ENCODE assay signal across 1 cellular context in genomic region chr12:55996715-55997534, GRCh38.
A peak's percentile ranks its signal among the peaks of the same experiment; 100 is the strongest.
TF ChIP-seq lines count a peak whose summit lies in the region.

Gene SUOX (plus strand): TSS chr12:55997276. CDS start chr12:56002222, 4,946 bp downstream.

TF ChIP-seq in HepG2, 621 proteins besides CTCF, POLR2A, EP300 and RAD21 (continued from another document and continues in another):
- no peak for TF ChIP-seq ZNF318 (CRISPR knock-in tag; IDR thresholded peaks at IDR 0.05)
- TF ChIP-seq SALL2 (CRISPR knock-in tag; IDR thresholded peaks at IDR 0.05) = 0 out of 2 replicates have a peak, but pooled peaks have one; percentile 15
- TF ChIP-seq HMGXB4 (CRISPR knock-in tag; IDR thresholded peaks at IDR 0.05; ENCODE audit: borderline replicate concordance in 1 of 2, low read depth in 1 of 2) = peak; percentile 38 to 62; a peak in 1 of 4 replicates
- TF ChIP-seq ZNF12 (CRISPR knock-in tag; IDR thresholded peaks at IDR 0.05) = 0 out of 2 replicates have a peak, but pooled peaks have one; percentile 27
- no peak for TF ChIP-seq TEF (CRISPR knock-in tag; IDR thresholded peaks at IDR 0.05)
- TF ChIP-seq ZNF792 (CRISPR knock-in tag; IDR thresholded peaks at IDR 0.05) = peak; percentile 70; the same call in 1 of the 2 replicates
- no peak for TF ChIP-seq NRL (CRISPR knock-in tag; IDR thresholded peaks at IDR 0.05; ENCODE audit: borderline replicate concordance)
- no peak for TF ChIP-seq ZNF564 (CRISPR knock-in tag; IDR thresholded peaks at IDR 0.05)
- no peak for TF ChIP-seq ZNF747 (CRISPR knock-in tag; IDR thresholded peaks at IDR 0.05; ENCODE audit: borderline replicate concordance)
- TF ChIP-seq MAX (IDR thresholded peaks at IDR 0.05) = peak; percentile 31; the same call in 1 of the 2 replicates
- TF ChIP-seq HNF1A (IDR thresholded peaks at IDR 0.05; ENCODE audit: low read depth) = peak; percentile 36; the same call in 1 of the 2 replicates
- TF ChIP-seq HNF1A (CRISPR knock-in tag; IDR thresholded peaks at IDR 0.05; ENCODE audit: borderline replicate concordance) = no peak
- no peak for TF ChIP-seq HOXD1 (CRISPR knock-in tag; IDR thresholded peaks at IDR 0.05)
- TF ChIP-seq ZFP90 (CRISPR knock-in tag; IDR thresholded peaks at IDR 0.05; ENCODE audit: borderline replicate concordance) = peak; percentile 79
- TF ChIP-seq GMEB1 (CRISPR knock-in tag; IDR thresholded peaks at IDR 0.05; ENCODE audit: borderline replicate concordance) = peak; percentile 61; the same call in 1 of the 2 replicates
- no peak for TF ChIP-seq ZBTB26 (CRISPR knock-in tag; IDR thresholded peaks at IDR 0.05; ENCODE audit: borderline replicate concordance)
- no peak for TF ChIP-seq ZNF468 (CRISPR knock-in tag; IDR thresholded peaks at IDR 0.05)
- TF ChIP-seq ZNF446 (CRISPR knock-in tag; IDR thresholded peaks at IDR 0.05) = no peak
- 0 out of 2 replicates have a peak, but pooled peaks have one; percentile 65 for TF ChIP-seq ZNF230 (CRISPR knock-in tag; IDR thresholded peaks at IDR 0.05)
- TF ChIP-seq KAT2B (IDR thresholded peaks at IDR 0.05; ENCODE audit: borderline replicate concordance, low read depth, low read length) = no peak
- no peak for TF ChIP-seq ZNF547 (CRISPR knock-in tag; IDR thresholded peaks at IDR 0.05)
- no peak for TF ChIP-seq SOX6 (IDR thresholded peaks at IDR 0.05)
- TF ChIP-seq SOX6 (CRISPR knock-in tag; IDR thresholded peaks at IDR 0.05) = peak; percentile 30
- TF ChIP-seq ZBTB7B (CRISPR knock-in tag; IDR thresholded peaks at IDR 0.05) = peak; percentile 41; the same call in 1 of the 2 replicates
- no peak for TF ChIP-seq SNRNP70 (IDR thresholded peaks at IDR 0.05; ENCODE audit: low read depth, low read length)
- TF ChIP-seq TEAD2 (CRISPR knock-in tag; IDR thresholded peaks at IDR 0.05) = no peak
- TF ChIP-seq ELF1 (CRISPR knock-in tag; IDR thresholded peaks at IDR 0.05) = peak; percentile 28
- TF ChIP-seq ARID2 (CRISPR knock-in tag; IDR thresholded peaks at IDR 0.05; ENCODE audit: borderline replicate concordance) = 0 out of 2 replicates have a peak, but pooled peaks have one; percentile 44
- no peak for TF ChIP-seq ZSCAN22 (CRISPR knock-in tag; IDR thresholded peaks at IDR 0.05)
- TF ChIP-seq CCAR2 (optimal IDR thresholded peaks at IDR 0.05; ENCODE audit: low read depth, low read length) = no peak
- no peak for TF ChIP-seq GABPA (IDR thresholded peaks at IDR 0.05; ENCODE audit: low read depth, low read length)
- TF ChIP-seq GABPA (CRISPR knock-in tag; IDR thresholded peaks at IDR 0.05; ENCODE audit: low read depth) = peak; percentile 65
- TF ChIP-seq POLR2AphosphoS5 (IDR thresholded peaks at IDR 0.05; ENCODE audit: low read depth, low read length) = peak; percentile 80
- TF ChIP-seq NFATC3 (CRISPR knock-in tag; IDR thresholded peaks at IDR 0.05) = no peak; the same call in 1 of the 2 replicates
- TF ChIP-seq E2F2 (CRISPR knock-in tag; IDR thresholded peaks at IDR 0.05; ENCODE audit: borderline replicate concordance) = no peak
- no peak for TF ChIP-seq U2AF2 (IDR thresholded peaks at IDR 0.05; ENCODE audit: low read depth, low read length)
- no peak for TF ChIP-seq ZXDC (CRISPR knock-in tag; IDR thresholded peaks at IDR 0.05)
